8 cellular contexts compared by ENCODE assay signal in genomic region chr6:125985522-125985921, GRCh38. TPM values are rescaled to one million over a fixed set of nuclear protein-coding genes. Genes with fewer than 3 reads are reported as not detected.
DNase-seq lines count a peak whose midpoint lies in the region; ATAC-seq and TF ChIP-seq lines count a peak whose summit lies in the region.

No MANE protein-coding gene starts in this region.

- no peak for ATAC-seq in heart left ventricle
- ATAC-seq in Right ventricle myocardium superior (ENCODE audit: poor library complexity) = no peak
- ATAC-seq in left lung = peak; percentile 26
- no peak for ATAC-seq in upper lobe of left lung (ENCODE audit: low FRiP score in 2 of 2)
- no peak for ATAC-seq in GM18517 (IDR thresholded peaks at IDR 0.05; ENCODE audit: unreplicated experiment)
- no peak for ATAC-seq in GM19328 (IDR thresholded peaks at IDR 0.05; ENCODE audit: unreplicated experiment)

- 84 to 91% (median 89%) methylated on average over 4 of the region's 4 CpGs for WGBS in heart left ventricle, 4 donors
- WGBS in upper lobe of left lung, 2 donors = 74 to 80% methylated on average over 4 of the region's 4 CpGs

- H3K27ac Mint-ChIP-seq in activated T-helper 2 cell treated with anti-CD3 and anti-CD28 coated beads, Interferon-gamma antibody, Interleukin-2, Interleukin-4, amounts not matched to agents 10 μg/mL and 5 μg/mL and 100 μg/mL, durations not matched to agents 14 hours and 24 hours and 36 hours = no peak overlapping the region

- no peak for TF ChIP-seq EP300 in upper lobe of left lung (IDR thresholded peaks at IDR 0.05)

- H3K27me3 Mint-ChIP-seq in activated T-helper 2 cell treated with anti-CD3 and anti-CD28 coated beads, Interferon-gamma antibody, Interleukin-2, Interleukin-4, amounts not matched to agents 10 μg/mL and 5 μg/mL and 100 μg/mL, durations not matched to agents 14 hours and 24 hours and 36 hours (ENCODE audit: low read depth) = no peaks in the 10 kb centered on the region

- H3K27ac ChIP-seq in heart left ventricle (peak overlapping the region in 3 of 12 donors; percentile 58 to 86 (median 73)), left lung (peak overlapping the region; percentile 74 to 78), upper lobe of left lung (peak overlapping the region in 3 of 4 donors; percentile 67 to 86 (median 78))

- H3K4me3 ChIP-seq in heart left ventricle (peak overlapping the region in 11 of 12 donors; percentile 63 to 91 (median 80)), left lung (peak overlapping the region in 1 of 2 donors; percentile 63), upper lobe of left lung (peak overlapping the region in 3 of 4 donors; percentile 80 to 89 (median 85))

- H3K9me3 Mint-ChIP-seq in activated T-helper 2 cell treated with anti-CD3 and anti-CD28 coated beads, Interferon-gamma antibody, Interleukin-2, Interleukin-4, amounts not matched to agents 10 μg/mL and 5 μg/mL and 100 μg/mL, durations not matched to agents 14 hours and 24 hours and 36 hours = no peaks in the 10 kb centered on the region

- TF ChIP-seq POLR2A in heart left ventricle (IDR thresholded peaks at IDR 0.05) (no peak), upper lobe of left lung (IDR thresholded peaks at IDR 0.05) (no peak)

- peaks cover 8% of the 10 kb centered on the region for H3K4me1 Mint-ChIP-seq in activated T-helper 2 cell treated with anti-CD3 and anti-CD28 coated beads, Interferon-gamma antibody, Interleukin-2, Interleukin-4, amounts not matched to agents 10 μg/mL and 5 μg/mL and 100 μg/mL, durations not matched to agents 14 hours and 24 hours and 36 hours (ENCODE audit: low read depth)

- H3K4me1 ChIP-seq in heart left ventricle = peaks cover 0 to 21% (median 9%) of the 10 kb centered on the region in 12 donors
- peaks cover 6 to 22% of the 10 kb centered on the region in 2 donors for H3K4me1 ChIP-seq in left lung
- H3K4me1 ChIP-seq in upper lobe of left lung = peaks cover 14 to 19% (median 17%) of the 10 kb centered on the region in 4 donors

- H3K36me3 ChIP-seq in heart left ventricle (peaks cover 0 to 12% (median 0%) of the 10 kb centered on the region in 9 donors), left lung (peaks cover 0 to 9% of the 10 kb centered on the region in 2 donors), upper lobe of left lung (peaks cover 0 to 4% (median 0%) of the 10 kb centered on the region in 4 donors)

- H3K36me3 Mint-ChIP-seq in activated T-helper 2 cell treated with anti-CD3 and anti-CD28 coated beads, Interferon-gamma antibody, Interleukin-2, Interleukin-4, amounts not matched to agents 10 μg/mL and 5 μg/mL and 100 μg/mL, durations not matched to agents 14 hours and 24 hours and 36 hours (ENCODE audit: low read depth) = no peaks in the 10 kb centered on the region

- H3K9me3 ChIP-seq in heart left ventricle (no peaks in the 10 kb centered on the region), left lung (no peaks in the 10 kb centered on the region), upper lobe of left lung (no peaks in the 10 kb centered on the region)

- H3K4me3 Mint-ChIP-seq in activated T-helper 2 cell treated with anti-CD3 and anti-CD28 coated beads, Interferon-gamma antibody, Interleukin-2, Interleukin-4, amounts not matched to agents 10 μg/mL and 5 μg/mL and 100 μg/mL, durations not matched to agents 14 hours and 24 hours and 36 hours (ENCODE audit: low read depth) = peak overlapping the region; percentile 9

- intact Hi-C loops in heart left ventricle (cut with DNase I) (loop anchor here in 2 of 10 donors (10.0 kb wide), 2 partner anchors 671 to 681 kb away; partner anchors contain the start of gene HDDC2 (in 1 of the 2)), Right ventricle myocardium superior (cut with DNase I) (no loop called here), left lung (cut with DNase I) (no loop called here)
- intact Hi-C loops in activated T-helper 2 cell treated with anti-CD3 and anti-CD28 coated beads, Interferon-gamma antibody, Interleukin-2, Interleukin-4, amounts not matched to agents 10 μg/mL and 5 μg/mL and 100 μg/mL, durations not matched to agents 14 hours and 24 hours and 36 hours (cut with micrococcal nuclease) = loop anchor here (5.0 kb wide), 1 partner anchor 357 kb away; the partner anchor contains the start of gene CENPW

- no peak for TF ChIP-seq CTCF in heart left ventricle (IDR thresholded peaks at IDR 0.05)
- TF ChIP-seq CTCF in left lung (IDR thresholded peaks at IDR 0.05) = no peak
- TF ChIP-seq CTCF in upper lobe of left lung (IDR thresholded peaks at IDR 0.05) = no peak

- DNase-seq in heart left ventricle = no peak
- no peak for DNase-seq in Right ventricle myocardium superior
- DNase-seq in activated T-helper 2 cell treated with anti-CD3 and anti-CD28 coated beads, Interferon-gamma antibody, Interleukin-2, Interleukin-4, amounts not matched to agents 10 μg/mL and 5 μg/mL and 100 μg/mL, durations not matched to agents 14 hours and 24 hours and 36 hours (ENCODE audit: low spot score) = no peak
- no peak for DNase-seq in left lung
- no peak for DNase-seq in upper lobe of left lung
- no peak for DNase-seq in NCI-H2227 (lab: John Stamatoyannopoulos, UW; ENCODE audit: unreplicated experiment)

- H3K27me3 ChIP-seq in heart left ventricle = no peaks in the 10 kb centered on the region
- H3K27me3 ChIP-seq in left lung = no peaks in the 10 kb centered on the region
- no peaks in the 10 kb centered on the region for H3K27me3 ChIP-seq in upper lobe of left lung

RNA-seq across cellular contexts. Expression of gene TRMT11, which starts 0.8 kb away (rescaled TPM):
- total RNA-seq in heart left ventricle = 10 to 100 TPM in 7 of 9 donors, 1 to 10 TPM in 2; 9.0 to 15.6 (median 11.8) TPM
- polyA plus RNA-seq in heart left ventricle = 1 to 10 TPM; 8.0 to 8.8 TPM
- total RNA-seq in Right ventricle myocardium superior = 13.5 TPM
- total RNA-seq in activated T-helper 2 cell treated with anti-CD3 and anti-CD28 coated beads, Interferon-gamma antibody, Interleukin-2, Interleukin-4, amounts not matched to agents 10 μg/mL and 5 μg/mL and 100 μg/mL, durations not matched to agents 14 hours and 24 hours and 36 hours = 23.9 and 25.4 TPM in 2 replicates
- total RNA-seq in left lung = 10 to 100 TPM; 17.2 to 22.2 TPM
- total RNA-seq in upper lobe of left lung = 10 to 100 TPM; 13.8 to 66.0 (median 25.5) TPM

RNA-seq across cellular contexts. Expression of gene HINT3, which starts 29.0 kb away (rescaled TPM):
- total RNA-seq in heart left ventricle (10 to 100 TPM; 26.3 to 40.0 (median 33.8) TPM), Right ventricle myocardium superior (33.5 TPM), left lung (10 to 100 TPM; 23.8 to 29.7 TPM), upper lobe of left lung (10 to 100 TPM; 16.8 to 35.8 (median 25.2) TPM)
- polyA plus RNA-seq in heart left ventricle = 10 to 100 TPM in 1 of 2 donors, 1 to 10 TPM in 1; 8.1 to 23.9 TPM
- total RNA-seq in activated T-helper 2 cell treated with anti-CD3 and anti-CD28 coated beads, Interferon-gamma antibody, Interleukin-2, Interleukin-4, amounts not matched to agents 10 μg/mL and 5 μg/mL and 100 μg/mL, durations not matched to agents 14 hours and 24 hours and 36 hours = 7.1 and 7.9 TPM in 2 replicates
